14 cellular contexts compared by ENCODE assay signal in the genomic region with DNA sequence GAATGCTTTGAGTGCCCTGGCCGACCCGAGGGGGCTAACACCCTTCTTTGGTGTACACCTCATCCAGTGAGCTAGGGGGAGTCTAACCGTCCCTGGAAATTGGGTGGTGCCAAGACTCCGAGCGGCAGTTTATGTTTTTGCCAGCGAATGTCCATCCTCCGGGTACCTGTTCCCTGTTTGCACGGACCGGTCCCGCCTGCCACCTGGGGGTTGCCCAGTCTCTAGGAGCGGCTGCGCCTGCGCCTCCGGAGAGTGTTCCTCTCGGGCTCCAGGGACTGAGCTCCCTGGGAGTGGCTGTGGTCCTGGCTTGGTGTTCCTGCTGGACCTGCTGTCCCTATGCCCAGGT. TPM values are rescaled to one million over a fixed set of nuclear protein-coding genes. Genes with fewer than 3 reads are reported as not detected.
DNase-seq lines count a peak whose midpoint lies in the region; ATAC-seq and TF ChIP-seq lines count a peak whose summit lies in the region.
"Had no signal": no experiment of that assay in that cellular context is flagged by ENCODE, and none has a peak within 500 bp of the region (broad histone marks: within the 10 kb centered on the region; RNA-seq: fewer than 3 reads in every experiment).

No MANE protein-coding gene starts in this region.

- H3K27ac ChIP-seq in C4-2B (no peak overlapping the region), HUES48 (ENCODE audit: low read depth, low read length) (no peak overlapping the region), ascending aorta (no peak overlapping the region)
- H3K27ac ChIP-seq: ovary, SJSA1, stomach had no signal

- H3K9ac ChIP-seq in HUES48 (ENCODE audit: low read depth, low read length), result no peak overlapping the region

- H3K27me3 ChIP-seq in HUES48 (ENCODE audit: control insufficient read depth, insufficient read depth, low read length) (peaks cover 86% of the 10 kb centered on the region), ascending aorta (peaks cover 11% of the 10 kb centered on the region)
- H3K27me3 ChIP-seq: ovary had no signal

- peak overlapping the region; percentile 8 to 49 for H3K4me3 Mint-ChIP-seq in effector memory CD8-positive, alpha-beta T cell

- H3K27me3 Mint-ChIP-seq in effector memory CD8-positive, alpha-beta T cell, result peaks cover 58 to 85% of the 10 kb centered on the region in 2 donors

- H3K4me1 ChIP-seq in HUES48 (ENCODE audit: control insufficient read depth, insufficient read depth, low read length) (peaks cover 9% of the 10 kb centered on the region; the same call in 1 of the 2 replicates), ascending aorta (peaks cover 5 to 10% of the 10 kb centered on the region in 2 donors)
- H3K4me1 ChIP-seq: SJSA1 had no signal

- intact Hi-C loops in ascending aorta (cut with DNase I), result no loop called here

- peak in 1 of 3 experiments; percentile 29 for DNase-seq in effector memory CD8-positive, alpha-beta T cell
- peak; percentile 89 for DNase-seq in mesenteric fat pad (ENCODE audit: low spot score)
- no peak for DNase-seq in OCI-M2 (lab: John Stamatoyannopoulos, UW; ENCODE audit: unreplicated experiment)
- no peak for DNase-seq in SHP77 (lab: John Stamatoyannopoulos, UW)
- DNase-seq in ascending aorta (ENCODE audit: low spot score in 2 of 2), result no peak
- no peak for DNase-seq in NCI-H510A (lab: John Stamatoyannopoulos, UW)
- DNase-seq: NCI-H1092 treated with DMSO at 0.1 percent for 48 hours, ovary, stomach had no signal

- H3K36me3 ChIP-seq in HUES48 (ENCODE audit: control insufficient read depth, insufficient read depth, low read length) (no peaks in the 10 kb centered on the region), ascending aorta (no peaks in the 10 kb centered on the region)
- H3K36me3 ChIP-seq: ovary, SJSA1, stomach had no signal

- no peaks in the 10 kb centered on the region for H3K9me3 ChIP-seq in HUES48 (ENCODE audit: control insufficient read depth, insufficient read depth, low read length)
- H3K9me3 ChIP-seq in ascending aorta, result no peaks in the 10 kb centered on the region
- H3K9me3 ChIP-seq: SJSA1 had no signal

- no peaks in the 10 kb centered on the region for H3K36me3 Mint-ChIP-seq in effector memory CD8-positive, alpha-beta T cell (ENCODE audit: insufficient read depth)
- H3K36me3 Mint-ChIP-seq: CD14-positive monocyte had no signal

- peak; percentile 32 for TF ChIP-seq CTCF in C4-2B (conservative IDR thresholded peaks at IDR 0.05)
- TF ChIP-seq CTCF in ascending aorta (IDR thresholded peaks at IDR 0.05), result no peak

- no peak for ATAC-seq in effector memory CD8-positive, alpha-beta T cell (replicated peaks)

- H3K4me1 Mint-ChIP-seq in effector memory CD8-positive, alpha-beta T cell (ENCODE audit: low read depth in 2 of 2), result peaks cover 4 to 13% of the 10 kb centered on the region in 2 donors

- no peak overlapping the region for H3K27ac Mint-ChIP-seq in effector memory CD8-positive, alpha-beta T cell
- H3K27ac Mint-ChIP-seq: activated T-cell treated with anti-CD3 and anti-CD28 coated beads, Interleukin-2, amount 50 U/mL, for 72 hours; CD14-positive monocyte had no signal

- H3K9me3 Mint-ChIP-seq in effector memory CD8-positive, alpha-beta T cell, result no peaks in the 10 kb centered on the region
- H3K9me3 Mint-ChIP-seq: activated T-cell treated with anti-CD3 and anti-CD28 coated beads, Interleukin-2, amount 50 U/mL, for 72 hours had no signal

- H3K4me3 ChIP-seq in HUES48 (ENCODE audit: low read depth, low read length), result peak overlapping the region; percentile 71
- peak overlapping the region in 1 of 2 donors; percentile 47 for H3K4me3 ChIP-seq in ascending aorta
- H3K4me3 ChIP-seq: ovary, SJSA1 had no signal

RNA-seq across cellular contexts. Expression of a gene that starts 0.9 kb away (rescaled TPM):
- total RNA-seq in mesenteric fat pad (not detected), ascending aorta (not detected)
- total RNA-seq: SJSA1, stomach had no signal
